Comparison of ENCODE assay signal across 8 cellular contexts in genomic region chr6:169831450-169832246, GRCh38.
DNase-seq lines count a peak whose midpoint lies in the region; ATAC-seq and TF ChIP-seq lines count a peak whose summit lies in the region.

No MANE protein-coding gene starts in this region.

- H3K4me3 Mint-ChIP-seq in immature natural killer cell = no peak overlapping the region

- ATAC-seq in GM21723 (IDR thresholded peaks at IDR 0.05; ENCODE audit: unreplicated experiment) (peak; percentile 68), GM21825 (IDR thresholded peaks at IDR 0.05; ENCODE audit: unreplicated experiment) (no peak)

- H3K4me3 ChIP-seq in WERI-Rb-1 (ENCODE audit: low read depth, low read length) (no peak overlapping the region), brain microvascular endothelial cell (ENCODE audit: low read depth, low read length) (no peak overlapping the region), spleen (no peak overlapping the region)

- H3K9me3 Mint-ChIP-seq in immature natural killer cell = peaks cover 0 to 2% (median under 1%) of the 10 kb centered on the region in 6 donors

- H3K27me3 Mint-ChIP-seq in immature natural killer cell (ENCODE audit: low read depth in 3 of 3) = peaks cover 13 to 25% (median 15%) of the 10 kb centered on the region in 3 donors

- H3K36me3 Mint-ChIP-seq in immature natural killer cell = peaks cover 4 to 9% (median 4%) of the 10 kb centered on the region in 3 donors

- no peak for TF ChIP-seq POLR2A in spleen (IDR thresholded peaks at IDR 0.05)

- DNase-seq in COLO668 (lab: John Stamatoyannopoulos, UW; ENCODE audit: unreplicated experiment) = peak; percentile 73
- peak; percentile 28 for DNase-seq in NCI-H1694 treated with DMSO at 0.1 percent for 48 hours (lab: John Stamatoyannopoulos, UW)
- peak; percentile 79 for DNase-seq in WERI-Rb-1
- peak; percentile 51 for DNase-seq in brain microvascular endothelial cell
- DNase-seq in immature natural killer cell = peak; percentile 61 to 70 (median 70)
- peak; percentile 92 for DNase-seq in spleen

- in situ Hi-C loops in brain microvascular endothelial cell (cut with HindIII; ENCODE audit: low pct_ligation_motif_present, low sequenced_read_pairs) = no loop called here

- TF ChIP-seq CTCF in WERI-Rb-1 (IDR thresholded peaks at IDR 0.05; ENCODE audit: low read depth, low read length) = peak; percentile 96
- TF ChIP-seq CTCF in brain microvascular endothelial cell (IDR thresholded peaks at IDR 0.05; ENCODE audit: low read depth, low read length, missing control alignments) = peak; percentile 89
- peak; percentile 84 to 93 (median 89) for TF ChIP-seq CTCF in spleen (IDR thresholded peaks at IDR 0.05 in 8 of 11, conservative IDR thresholded peaks at IDR 0.05 in 3 of 11)

- peaks cover 8 to 16% of the 10 kb centered on the region in 2 donors for H3K4me1 Mint-ChIP-seq in immature natural killer cell

- H3K4me1 ChIP-seq in spleen = peaks cover 0 to 16% (median 10%) of the 10 kb centered on the region in 6 donors

- intact Hi-C loops in spleen (cut with DNase I; ENCODE audit: low total_unique reads) = loop anchor here (5.0 kb wide), 1 partner anchor 686 kb away; no protein-coding TSS in a partner anchor

- peaks cover 2% of the 10 kb centered on the region for H3K9me3 ChIP-seq in WERI-Rb-1 (ENCODE audit: severe bottlenecking)
- peaks cover 0 to 2% (median 1%) of the 10 kb centered on the region in 8 donors for H3K9me3 ChIP-seq in spleen

- H3K36me3 ChIP-seq in WERI-Rb-1 = no peaks in the 10 kb centered on the region
- no peaks in the 10 kb centered on the region for H3K36me3 ChIP-seq in brain microvascular endothelial cell (replicated peaks)
- no peaks in the 10 kb centered on the region for H3K36me3 ChIP-seq in spleen

- H3K27me3 ChIP-seq in WERI-Rb-1 (ENCODE audit: insufficient read depth, low read depth, severe bottlenecking) (peaks cover 36% of the 10 kb centered on the region), brain microvascular endothelial cell (replicated peaks) (no peaks in the 10 kb centered on the region), spleen (replicated peaks in 1 of 7) (peaks cover 0 to 63% (median 21%) of the 10 kb centered on the region in 7 donors)

- H3K27ac ChIP-seq in WERI-Rb-1 (no peak overlapping the region), brain microvascular endothelial cell (no peak overlapping the region), spleen (no peak overlapping the region)

- no peak overlapping the region for H3K27ac Mint-ChIP-seq in immature natural killer cell

- WGBS in spleen, 5 donors = 36 to 45% (median 37%) methylated on average over 30 to 32 of the region's 32 CpGs

Comparison
In these comparisons a context has a peak if more than half of its experiments do, and no peak if none do; other contexts are left out.
1. DNase-seq: peak in every context shown above with its lines; median percentile 92 in spleen; 79 in WERI-Rb-1; 73 in COLO668; 70 in immature natural killer cell; 51 in brain microvascular endothelial cell; 28 in NCI-H1694 treated with DMSO at 0.1 percent for 48 hours.